ENCODE assay signal across 1 cellular context in genomic region chr10:31664803-31665202, GRCh38.
TF ChIP-seq lines count a peak whose summit lies in the region.

No MANE protein-coding gene starts in this region.

TF ChIP-seq in GM23338, 12 proteins besides CTCF, POLR2A, EP300 and RAD21 (continued from another document):
- TF ChIP-seq, protein P1, sequence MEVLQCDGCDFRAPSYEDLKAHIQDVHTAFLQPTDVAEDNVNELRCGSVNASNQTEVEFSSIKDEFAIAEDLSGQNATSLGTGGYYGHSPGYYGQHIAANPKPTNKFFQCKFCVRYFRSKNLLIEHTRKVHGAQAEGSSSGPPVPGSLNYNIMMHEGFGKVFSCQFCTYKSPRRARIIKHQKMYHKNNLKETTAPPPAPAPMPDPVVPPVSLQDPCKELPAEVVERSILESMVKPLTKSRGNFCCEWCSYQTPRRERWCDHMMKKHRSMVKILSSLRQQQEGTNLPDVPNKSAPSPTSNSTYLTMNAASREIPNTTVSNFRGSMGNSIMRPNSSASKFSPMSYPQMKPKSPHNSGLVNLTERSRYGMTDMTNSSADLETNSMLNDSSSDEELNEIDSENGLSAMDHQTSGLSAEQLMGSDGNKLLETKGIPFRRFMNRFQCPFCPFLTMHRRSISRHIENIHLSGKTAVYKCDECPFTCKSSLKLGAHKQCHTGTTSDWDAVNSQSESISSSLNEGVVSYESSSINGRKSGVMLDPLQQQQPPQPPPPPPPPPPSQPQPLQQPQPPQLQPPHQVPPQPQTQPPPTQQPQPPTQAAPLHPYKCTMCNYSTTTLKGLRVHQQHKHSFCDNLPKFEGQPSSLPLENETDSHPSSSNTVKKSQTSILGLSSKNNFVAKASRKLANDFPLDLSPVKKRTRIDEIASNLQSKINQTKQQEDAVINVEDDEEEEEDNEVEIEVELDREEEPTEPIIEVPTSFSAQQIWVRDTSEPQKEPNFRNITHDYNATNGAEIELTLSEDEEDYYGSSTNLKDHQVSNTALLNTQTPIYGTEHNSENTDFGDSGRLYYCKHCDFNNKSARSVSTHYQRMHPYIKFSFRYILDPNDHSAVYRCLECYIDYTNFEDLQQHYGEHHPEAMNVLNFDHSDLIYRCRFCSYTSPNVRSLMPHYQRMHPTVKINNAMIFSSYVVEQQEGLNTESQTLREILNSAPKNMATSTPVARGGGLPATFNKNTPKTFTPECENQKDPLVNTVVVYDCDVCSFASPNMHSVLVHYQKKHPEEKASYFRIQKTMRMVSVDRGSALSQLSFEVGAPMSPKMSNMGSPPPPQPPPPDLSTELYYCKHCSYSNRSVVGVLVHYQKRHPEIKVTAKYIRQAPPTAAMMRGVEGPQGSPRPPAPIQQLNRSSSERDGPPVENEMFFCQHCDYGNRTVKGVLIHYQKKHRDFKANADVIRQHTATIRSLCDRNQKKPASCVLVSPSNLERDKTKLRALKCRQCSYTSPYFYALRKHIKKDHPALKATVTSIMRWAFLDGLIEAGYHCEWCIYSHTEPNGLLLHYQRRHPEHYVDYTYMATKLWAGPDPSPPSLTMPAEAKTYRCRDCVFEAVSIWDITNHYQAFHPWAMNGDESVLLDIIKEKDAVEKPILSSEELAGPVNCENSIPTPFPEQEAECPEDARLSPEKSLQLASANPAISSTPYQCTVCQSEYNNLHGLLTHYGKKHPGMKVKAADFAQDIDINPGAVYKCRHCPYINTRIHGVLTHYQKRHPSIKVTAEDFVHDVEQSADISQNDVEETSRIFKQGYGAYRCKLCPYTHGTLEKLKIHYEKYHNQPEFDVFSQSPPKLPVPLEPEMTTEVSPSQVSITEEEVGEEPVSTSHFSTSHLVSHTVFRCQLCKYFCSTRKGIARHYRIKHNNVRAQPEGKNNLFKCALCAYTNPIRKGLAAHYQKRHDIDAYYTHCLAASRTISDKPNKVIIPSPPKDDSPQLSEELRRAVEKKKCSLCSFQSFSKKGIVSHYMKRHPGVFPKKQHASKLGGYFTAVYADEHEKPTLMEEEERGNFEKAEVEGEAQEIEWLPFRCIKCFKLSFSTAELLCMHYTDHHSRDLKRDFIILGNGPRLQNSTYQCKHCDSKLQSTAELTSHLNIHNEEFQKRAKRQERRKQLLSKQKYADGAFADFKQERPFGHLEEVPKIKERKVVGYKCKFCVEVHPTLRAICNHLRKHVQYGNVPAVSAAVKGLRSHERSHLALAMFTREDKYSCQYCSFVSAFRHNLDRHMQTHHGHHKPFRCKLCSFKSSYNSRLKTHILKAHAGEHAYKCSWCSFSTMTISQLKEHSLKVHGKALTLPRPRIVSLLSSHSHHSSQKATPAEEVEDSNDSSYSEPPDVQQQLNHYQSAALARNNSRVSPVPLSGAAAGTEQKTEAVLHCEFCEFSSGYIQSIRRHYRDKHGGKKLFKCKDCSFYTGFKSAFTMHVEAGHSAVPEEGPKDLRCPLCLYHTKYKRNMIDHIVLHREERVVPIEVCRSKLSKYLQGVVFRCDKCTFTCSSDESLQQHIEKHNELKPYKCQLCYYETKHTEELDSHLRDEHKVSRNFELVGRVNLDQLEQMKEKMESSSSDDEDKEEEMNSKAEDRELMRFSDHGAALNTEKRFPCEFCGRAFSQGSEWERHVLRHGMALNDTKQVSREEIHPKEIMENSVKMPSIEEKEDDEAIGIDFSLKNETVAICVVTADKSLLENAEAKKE (CRISPR knock-in tag; IDR thresholded peaks at IDR 0.05): no peak
- TF ChIP-seq EZH2phosphoT487 (IDR thresholded peaks at IDR 0.05; ENCODE audit: unreplicated experiment) (no peak), ZNF331 (CRISPR knock-in tag; IDR thresholded peaks at IDR 0.05; ENCODE audit: low read depth) (no peak), CREB1 (CRISPR knock-in tag; IDR thresholded peaks at IDR 0.05; ENCODE audit: low read depth) (no peak), EZH2 (IDR thresholded peaks at IDR 0.05; ENCODE audit: low read depth, unreplicated experiment) (no peak), JUNB (IDR thresholded peaks at IDR 0.05; ENCODE audit: unreplicated experiment) (no peak)
- TF ChIP-seq, protein P2, sequence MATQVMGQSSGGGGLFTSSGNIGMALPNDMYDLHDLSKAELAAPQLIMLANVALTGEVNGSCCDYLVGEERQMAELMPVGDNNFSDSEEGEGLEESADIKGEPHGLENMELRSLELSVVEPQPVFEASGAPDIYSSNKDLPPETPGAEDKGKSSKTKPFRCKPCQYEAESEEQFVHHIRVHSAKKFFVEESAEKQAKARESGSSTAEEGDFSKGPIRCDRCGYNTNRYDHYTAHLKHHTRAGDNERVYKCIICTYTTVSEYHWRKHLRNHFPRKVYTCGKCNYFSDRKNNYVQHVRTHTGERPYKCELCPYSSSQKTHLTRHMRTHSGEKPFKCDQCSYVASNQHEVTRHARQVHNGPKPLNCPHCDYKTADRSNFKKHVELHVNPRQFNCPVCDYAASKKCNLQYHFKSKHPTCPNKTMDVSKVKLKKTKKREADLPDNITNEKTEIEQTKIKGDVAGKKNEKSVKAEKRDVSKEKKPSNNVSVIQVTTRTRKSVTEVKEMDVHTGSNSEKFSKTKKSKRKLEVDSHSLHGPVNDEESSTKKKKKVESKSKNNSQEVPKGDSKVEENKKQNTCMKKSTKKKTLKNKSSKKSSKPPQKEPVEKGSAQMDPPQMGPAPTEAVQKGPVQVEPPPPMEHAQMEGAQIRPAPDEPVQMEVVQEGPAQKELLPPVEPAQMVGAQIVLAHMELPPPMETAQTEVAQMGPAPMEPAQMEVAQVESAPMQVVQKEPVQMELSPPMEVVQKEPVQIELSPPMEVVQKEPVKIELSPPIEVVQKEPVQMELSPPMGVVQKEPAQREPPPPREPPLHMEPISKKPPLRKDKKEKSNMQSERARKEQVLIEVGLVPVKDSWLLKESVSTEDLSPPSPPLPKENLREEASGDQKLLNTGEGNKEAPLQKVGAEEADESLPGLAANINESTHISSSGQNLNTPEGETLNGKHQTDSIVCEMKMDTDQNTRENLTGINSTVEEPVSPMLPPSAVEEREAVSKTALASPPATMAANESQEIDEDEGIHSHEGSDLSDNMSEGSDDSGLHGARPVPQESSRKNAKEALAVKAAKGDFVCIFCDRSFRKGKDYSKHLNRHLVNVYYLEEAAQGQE (IDR thresholded peaks at IDR 0.05; ENCODE audit: unreplicated experiment): no peak
